In genomic region chr1:8524637-8525157, GRCh38 we compare ENCODE assay signal across 1 cellular context.
TF ChIP-seq lines count a peak whose summit lies in the region.

No MANE protein-coding gene starts in this region.

TF ChIP-seq in GM23338, 12 proteins besides CTCF, POLR2A, EP300 and RAD21 (continued from another document):
- no peak for TF ChIP-seq POLR2AphosphoS5 (IDR thresholded peaks at IDR 0.05; ENCODE audit: low read depth)
